Comparison of ENCODE assay signal across 24 cellular contexts in genomic region chr17:47363171-47363570, GRCh38.
"Had no signal": no experiment of that assay in that cellular context is flagged by ENCODE, and none has a peak within 500 bp of the region (broad histone marks: within the 10 kb centered on the region; RNA-seq: fewer than 3 reads in every experiment).

No MANE protein-coding gene starts in this region.

- ATAC-seq: activated CD4-positive, alpha-beta T cell treated with anti-CD3 and anti-CD28 coated beads for 36 hours; activated CD4-positive, CD25-positive, alpha-beta regulatory T cell treated with anti-CD3 and anti-CD28 coated beads, Interleukin-2, amount 50 U/mL, for 24 hours; activated CD8-positive, alpha-beta T cell treated with anti-CD3 and anti-CD28 coated beads, Interleukin-2, amount 10 ng/mL, durations not matched to agents 7 days and 5 days; activated naive CD4-positive, alpha-beta T cell treated with anti-CD3 and anti-CD28 coated beads, Interleukin-2, amount 50 U/mL, for 72 hours; activated T-cell treated with anti-CD3 and anti-CD28 coated beads, Interleukin-2, amount 50 U/mL, for 4 hours; WTC11 had no signal

- DNase-seq: activated CD4-positive, alpha-beta T cell treated with anti-CD3 and anti-CD28 coated beads for 36 hours; activated CD4-positive, alpha-beta T cell treated with anti-CD3 and anti-CD28 coated beads, Interleukin-2, amount 10 ng/mL, durations not matched to agents 7 days and 5 days; activated CD4-positive, alpha-beta T cell treated with anti-CD3 and anti-CD28 coated beads, Interleukin-2, amount 50 U/mL, for 48 hours; activated CD8-positive, alpha-beta T cell treated with anti-CD3 and anti-CD28 coated beads, Interleukin-2, amount 10 ng/mL, durations not matched to agents 7 days and 5 days; activated gamma-delta T cell treated with Interleukin-2 at 50 U/mL for 16 hours; activated naive CD4-positive, alpha-beta T cell treated with anti-CD3 and anti-CD28 coated beads for 36 hours; activated T-cell treated with anti-CD3 and anti-CD28 coated beads, Interleukin-2, amount 50 U/mL, for 4 hours; adrenal gland; anterior cingulate cortex; MM.1S; MV-4-11; NCI-H1092; NCI-H1436 treated with DMSO at 0.1 percent for 48 hours; NCI-H1694 treated with DMSO at 0.1 percent for 48 hours; NCI-H2029; NCI-H345; NCI-H524 treated with DMSO at 0.1 percent for 48 hours; NK-92 treated with Interleukin-12 subunit alpha and Interleukin-12 subunit beta, amount 100 ng/mL, for 24 hours; PC-9; SHP77 treated with DMSO at 0.1 percent for 48 hours; SK-N-SH had no signal
